ENCODE assay signal across 1 cellular context in genomic region chr5:95392593-95393182, GRCh38.
TF ChIP-seq lines count a peak whose summit lies in the region.

No MANE protein-coding gene starts in this region.

TF ChIP-seq in K562, 482 proteins besides CTCF, POLR2A, EP300 and RAD21 (continued from another document and continues in another):
- TF ChIP-seq, protein P1, sequence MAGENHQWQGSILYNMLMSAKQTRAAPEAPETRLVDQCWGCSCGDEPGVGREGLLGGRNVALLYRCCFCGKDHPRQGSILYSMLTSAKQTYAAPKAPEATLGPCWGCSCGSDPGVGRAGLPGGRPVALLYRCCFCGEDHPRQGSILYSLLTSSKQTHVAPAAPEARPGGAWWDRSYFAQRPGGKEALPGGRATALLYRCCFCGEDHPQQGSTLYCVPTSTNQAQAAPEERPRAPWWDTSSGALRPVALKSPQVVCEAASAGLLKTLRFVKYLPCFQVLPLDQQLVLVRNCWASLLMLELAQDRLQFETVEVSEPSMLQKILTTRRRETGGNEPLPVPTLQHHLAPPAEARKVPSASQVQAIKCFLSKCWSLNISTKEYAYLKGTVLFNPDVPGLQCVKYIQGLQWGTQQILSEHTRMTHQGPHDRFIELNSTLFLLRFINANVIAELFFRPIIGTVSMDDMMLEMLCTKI (IDR thresholded peaks at IDR 0.05; ENCODE audit: partially characterized antibody), result no peak
- TF ChIP-seq, protein P2, sequence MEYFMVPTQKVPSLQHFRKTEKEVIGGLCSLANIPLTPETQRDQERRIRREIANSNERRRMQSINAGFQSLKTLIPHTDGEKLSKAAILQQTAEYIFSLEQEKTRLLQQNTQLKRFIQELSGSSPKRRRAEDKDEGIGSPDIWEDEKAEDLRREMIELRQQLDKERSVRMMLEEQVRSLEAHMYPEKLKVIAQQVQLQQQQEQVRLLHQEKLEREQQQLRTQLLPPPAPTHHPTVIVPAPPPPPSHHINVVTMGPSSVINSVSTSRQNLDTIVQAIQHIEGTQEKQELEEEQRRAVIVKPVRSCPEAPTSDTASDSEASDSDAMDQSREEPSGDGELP (CRISPR knock-in tag; IDR thresholded peaks at IDR 0.05; ENCODE audit: borderline replicate concordance), result no peak
- TF ChIP-seq, protein P3, sequence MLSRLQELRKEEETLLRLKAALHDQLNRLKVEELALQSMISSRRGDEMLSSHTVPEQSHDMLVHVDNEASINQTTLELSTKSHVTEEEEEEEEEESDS (CRISPR knock-in tag; IDR thresholded peaks at IDR 0.05), result no peak
- no peak for TF ChIP-seq PRPF4 (IDR thresholded peaks at IDR 0.05; ENCODE audit: insufficient read depth, low read depth, low read length, poor library complexity, severe bottlenecking)
- no peak for TF ChIP-seq HMG20B (CRISPR knock-in tag; IDR thresholded peaks at IDR 0.05)
- TF ChIP-seq, protein P4, sequence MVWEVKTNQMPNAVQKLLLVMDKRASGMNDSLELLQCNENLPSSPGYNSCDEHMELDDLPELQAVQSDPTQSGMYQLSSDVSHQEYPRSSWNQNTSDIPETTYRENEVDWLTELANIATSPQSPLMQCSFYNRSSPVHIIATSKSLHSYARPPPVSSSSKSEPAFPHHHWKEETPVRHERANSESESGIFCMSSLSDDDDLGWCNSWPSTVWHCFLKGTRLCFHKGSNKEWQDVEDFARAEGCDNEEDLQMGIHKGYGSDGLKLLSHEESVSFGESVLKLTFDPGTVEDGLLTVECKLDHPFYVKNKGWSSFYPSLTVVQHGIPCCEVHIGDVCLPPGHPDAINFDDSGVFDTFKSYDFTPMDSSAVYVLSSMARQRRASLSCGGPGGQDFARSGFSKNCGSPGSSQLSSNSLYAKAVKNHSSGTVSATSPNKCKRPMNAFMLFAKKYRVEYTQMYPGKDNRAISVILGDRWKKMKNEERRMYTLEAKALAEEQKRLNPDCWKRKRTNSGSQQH (CRISPR knock-in tag; IDR thresholded peaks at IDR 0.05), result no peak
- TF ChIP-seq PHTF2 (CRISPR knock-in tag; IDR thresholded peaks at IDR 0.05), result no peak
- no peak for TF ChIP-seq MAZ (CRISPR knock-in tag; conservative IDR thresholded peaks at IDR 0.05 in 1 of 2, IDR thresholded peaks at IDR 0.05 in 1 of 2)
- TF ChIP-seq C11orf30 (IDR thresholded peaks at IDR 0.05; ENCODE audit: low read depth), result peak; percentile 97
- TF ChIP-seq ZNF133 (CRISPR knock-in tag; IDR thresholded peaks at IDR 0.05), result no peak
- TF ChIP-seq ZNF253 (CRISPR knock-in tag; conservative IDR thresholded peaks at IDR 0.05), result no peak
- TF ChIP-seq BRD9 (IDR thresholded peaks at IDR 0.05; ENCODE audit: low read depth, partially characterized antibody), result no peak
- TF ChIP-seq HMBOX1 (IDR thresholded peaks at IDR 0.05), result no peak
- no peak for TF ChIP-seq ZNF696 (CRISPR knock-in tag; conservative IDR thresholded peaks at IDR 0.05)
- TF ChIP-seq, protein P5, sequence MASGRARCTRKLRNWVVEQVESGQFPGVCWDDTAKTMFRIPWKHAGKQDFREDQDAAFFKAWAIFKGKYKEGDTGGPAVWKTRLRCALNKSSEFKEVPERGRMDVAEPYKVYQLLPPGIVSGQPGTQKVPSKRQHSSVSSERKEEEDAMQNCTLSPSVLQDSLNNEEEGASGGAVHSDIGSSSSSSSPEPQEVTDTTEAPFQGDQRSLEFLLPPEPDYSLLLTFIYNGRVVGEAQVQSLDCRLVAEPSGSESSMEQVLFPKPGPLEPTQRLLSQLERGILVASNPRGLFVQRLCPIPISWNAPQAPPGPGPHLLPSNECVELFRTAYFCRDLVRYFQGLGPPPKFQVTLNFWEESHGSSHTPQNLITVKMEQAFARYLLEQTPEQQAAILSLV (tag; IDR thresholded peaks at IDR 0.05), result no peak
- TF ChIP-seq ZNF311 (CRISPR knock-in tag; IDR thresholded peaks at IDR 0.05), result peak; percentile 39; the same call in 1 of the 2 replicates
- no peak for TF ChIP-seq CREBBP (IDR thresholded peaks at IDR 0.05; ENCODE audit: low read depth, low read length)
- TF ChIP-seq FOXP1 (CRISPR knock-in tag; IDR thresholded peaks at IDR 0.05), result no peak
- peak; percentile 97 for TF ChIP-seq BACH1 (tag; IDR thresholded peaks at IDR 0.05)
- no peak for TF ChIP-seq STAG1 (CRISPR knock-in tag; IDR thresholded peaks at IDR 0.05; ENCODE audit: borderline replicate concordance)
- no peak for TF ChIP-seq KHSRP (IDR thresholded peaks at IDR 0.05)
- TF ChIP-seq, protein P6, sequence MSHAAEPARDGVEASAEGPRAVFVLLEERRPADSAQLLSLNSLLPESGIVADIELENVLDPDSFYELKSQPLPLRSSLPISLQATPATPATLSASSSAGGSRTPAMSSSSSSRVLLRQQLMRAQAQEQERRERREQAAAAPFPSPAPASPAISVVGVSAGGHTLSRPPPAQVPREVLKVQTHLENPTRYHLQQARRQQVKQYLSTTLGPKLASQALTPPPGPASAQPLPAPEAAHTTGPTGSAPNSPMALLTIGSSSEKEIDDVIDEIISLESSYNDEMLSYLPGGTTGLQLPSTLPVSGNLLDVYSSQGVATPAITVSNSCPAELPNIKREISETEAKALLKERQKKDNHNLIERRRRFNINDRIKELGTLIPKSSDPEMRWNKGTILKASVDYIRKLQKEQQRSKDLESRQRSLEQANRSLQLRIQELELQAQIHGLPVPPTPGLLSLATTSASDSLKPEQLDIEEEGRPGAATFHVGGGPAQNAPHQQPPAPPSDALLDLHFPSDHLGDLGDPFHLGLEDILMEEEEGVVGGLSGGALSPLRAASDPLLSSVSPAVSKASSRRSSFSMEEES (CRISPR knock-in tag; IDR thresholded peaks at IDR 0.05), result no peak
- TF ChIP-seq SP2 (IDR thresholded peaks at IDR 0.05; ENCODE audit: extremely low read depth, low read depth, low read length, poor library complexity, severe bottlenecking), result no peak
- TF ChIP-seq PHF20 (IDR thresholded peaks at IDR 0.05; ENCODE audit: partially characterized antibody), result no peak
- TF ChIP-seq ZBTB7A (IDR thresholded peaks at IDR 0.05; ENCODE audit: borderline replicate concordance, control insufficient read depth, low read depth, low read length), result no peak
- TF ChIP-seq POLR2AphosphoS5 (IDR thresholded peaks at IDR 0.05; ENCODE audit: control insufficient read depth, insufficient read depth, low read depth, low read length), result no peak
- no peak for TF ChIP-seq ZNF280A (IDR thresholded peaks at IDR 0.05; ENCODE audit: low read depth, partially characterized antibody)
- TF ChIP-seq KLF6 (CRISPR knock-in tag; IDR thresholded peaks at IDR 0.05; ENCODE audit: borderline replicate concordance), result no peak
- TF ChIP-seq TEAD4 (IDR thresholded peaks at IDR 0.05; ENCODE audit: low read length), result peak; percentile 31; the same call in 1 of the 2 replicates
- no peak for TF ChIP-seq TEAD4 (CRISPR knock-in tag; IDR thresholded peaks at IDR 0.05; ENCODE audit: borderline replicate concordance)
- TF ChIP-seq CXXC5 (CRISPR knock-in tag; IDR thresholded peaks at IDR 0.05), result no peak
- TF ChIP-seq PHB2 (IDR thresholded peaks at IDR 0.05; ENCODE audit: low read depth), result no peak
- TF ChIP-seq HNRNPK (IDR thresholded peaks at IDR 0.05; ENCODE audit: low read depth, low read length, poor library complexity, severe bottlenecking), result no peak
- TF ChIP-seq TAF15 (IDR thresholded peaks at IDR 0.05; ENCODE audit: low read depth, low read length), result no peak
- TF ChIP-seq TAF7 (tag; IDR thresholded peaks at IDR 0.05), result no peak
- TF ChIP-seq ZNF717 (CRISPR knock-in tag; IDR thresholded peaks at IDR 0.05), result no peak
- no peak for TF ChIP-seq ILF3 (IDR thresholded peaks at IDR 0.05; ENCODE audit: borderline replicate concordance)
- TF ChIP-seq ZBTB5 (IDR thresholded peaks at IDR 0.05), result no peak
- TF ChIP-seq ZBTB8A (IDR thresholded peaks at IDR 0.05; ENCODE audit: partially characterized antibody), result no peak
- TF ChIP-seq, protein P7, sequence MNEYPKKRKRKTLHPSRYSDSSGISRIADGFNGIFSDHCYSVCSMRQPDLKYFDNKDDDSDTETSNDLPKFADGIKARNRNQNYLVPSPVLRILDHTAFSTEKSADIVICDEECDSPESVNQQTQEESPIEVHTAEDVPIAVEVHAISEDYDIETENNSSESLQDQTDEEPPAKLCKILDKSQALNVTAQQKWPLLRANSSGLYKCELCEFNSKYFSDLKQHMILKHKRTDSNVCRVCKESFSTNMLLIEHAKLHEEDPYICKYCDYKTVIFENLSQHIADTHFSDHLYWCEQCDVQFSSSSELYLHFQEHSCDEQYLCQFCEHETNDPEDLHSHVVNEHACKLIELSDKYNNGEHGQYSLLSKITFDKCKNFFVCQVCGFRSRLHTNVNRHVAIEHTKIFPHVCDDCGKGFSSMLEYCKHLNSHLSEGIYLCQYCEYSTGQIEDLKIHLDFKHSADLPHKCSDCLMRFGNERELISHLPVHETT (CRISPR knock-in tag; conservative IDR thresholded peaks at IDR 0.05 in 1 of 2, IDR thresholded peaks at IDR 0.05 in 1 of 2), result peak in 1 of 2 experiments; percentile 73; a peak in 2 of 4 replicates
- peak; percentile 97 for TF ChIP-seq ZNF316 (IDR thresholded peaks at IDR 0.05)
- no peak for TF ChIP-seq ZNF57 (CRISPR knock-in tag; IDR thresholded peaks at IDR 0.05)
- TF ChIP-seq, protein P8, sequence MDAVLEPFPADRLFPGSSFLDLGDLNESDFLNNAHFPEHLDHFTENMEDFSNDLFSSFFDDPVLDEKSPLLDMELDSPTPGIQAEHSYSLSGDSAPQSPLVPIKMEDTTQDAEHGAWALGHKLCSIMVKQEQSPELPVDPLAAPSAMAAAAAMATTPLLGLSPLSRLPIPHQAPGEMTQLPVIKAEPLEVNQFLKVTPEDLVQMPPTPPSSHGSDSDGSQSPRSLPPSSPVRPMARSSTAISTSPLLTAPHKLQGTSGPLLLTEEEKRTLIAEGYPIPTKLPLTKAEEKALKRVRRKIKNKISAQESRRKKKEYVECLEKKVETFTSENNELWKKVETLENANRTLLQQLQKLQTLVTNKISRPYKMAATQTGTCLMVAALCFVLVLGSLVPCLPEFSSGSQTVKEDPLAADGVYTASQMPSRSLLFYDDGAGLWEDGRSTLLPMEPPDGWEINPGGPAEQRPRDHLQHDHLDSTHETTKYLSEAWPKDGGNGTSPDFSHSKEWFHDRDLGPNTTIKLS (IDR thresholded peaks at IDR 0.05; ENCODE audit: borderline replicate concordance, low read depth), result no peak
- TF ChIP-seq, protein P9, sequence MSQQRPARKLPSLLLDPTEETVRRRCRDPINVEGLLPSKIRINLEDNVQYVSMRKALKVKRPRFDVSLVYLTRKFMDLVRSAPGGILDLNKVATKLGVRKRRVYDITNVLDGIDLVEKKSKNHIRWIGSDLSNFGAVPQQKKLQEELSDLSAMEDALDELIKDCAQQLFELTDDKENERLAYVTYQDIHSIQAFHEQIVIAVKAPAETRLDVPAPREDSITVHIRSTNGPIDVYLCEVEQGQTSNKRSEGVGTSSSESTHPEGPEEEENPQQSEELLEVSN (IDR thresholded peaks at IDR 0.05; ENCODE audit: borderline replicate concordance in 1 of 2, extremely low read depth in 1 of 2, insufficient read depth in 1 of 2, insufficient read length in 1 of 2, low read depth in 1 of 2, low read length in 1 of 2, poor library complexity in 1 of 2, severe bottlenecking in 1 of 2), result no peak
- no peak for TF ChIP-seq COPS2 (conservative IDR thresholded peaks at IDR 0.05)
- no peak for TF ChIP-seq RBM22 (IDR thresholded peaks at IDR 0.05; ENCODE audit: low read depth, low read length, poor library complexity, severe bottlenecking)
- TF ChIP-seq, protein P10, sequence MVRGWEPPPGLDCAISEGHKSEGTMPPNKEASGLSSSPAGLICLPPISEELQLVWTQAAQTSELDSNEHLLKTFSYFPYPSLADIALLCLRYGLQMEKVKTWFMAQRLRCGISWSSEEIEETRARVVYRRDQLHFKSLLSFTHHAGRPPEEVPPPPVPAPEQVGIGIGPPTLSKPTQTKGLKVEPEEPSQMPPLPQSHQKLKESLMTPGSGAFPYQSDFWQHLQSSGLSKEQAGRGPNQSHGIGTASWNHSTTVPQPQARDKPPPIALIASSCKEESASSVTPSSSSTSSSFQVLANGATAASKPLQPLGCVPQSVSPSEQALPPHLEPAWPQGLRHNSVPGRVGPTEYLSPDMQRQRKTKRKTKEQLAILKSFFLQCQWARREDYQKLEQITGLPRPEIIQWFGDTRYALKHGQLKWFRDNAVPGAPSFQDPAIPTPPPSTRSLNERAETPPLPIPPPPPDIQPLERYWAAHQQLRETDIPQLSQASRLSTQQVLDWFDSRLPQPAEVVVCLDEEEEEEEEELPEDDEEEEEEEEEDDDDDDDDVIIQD (CRISPR knock-in tag; IDR thresholded peaks at IDR 0.05), result no peak
- no peak for TF ChIP-seq GTF2A2 (tag; IDR thresholded peaks at IDR 0.05)
- no peak for TF ChIP-seq MLX (CRISPR knock-in tag; conservative IDR thresholded peaks at IDR 0.05)
- no peak for TF ChIP-seq ZFPM2 (CRISPR knock-in tag; IDR thresholded peaks at IDR 0.05)
- TF ChIP-seq KDM1A (IDR thresholded peaks at IDR 0.05), result no peak
